In the genomic region with DNA sequence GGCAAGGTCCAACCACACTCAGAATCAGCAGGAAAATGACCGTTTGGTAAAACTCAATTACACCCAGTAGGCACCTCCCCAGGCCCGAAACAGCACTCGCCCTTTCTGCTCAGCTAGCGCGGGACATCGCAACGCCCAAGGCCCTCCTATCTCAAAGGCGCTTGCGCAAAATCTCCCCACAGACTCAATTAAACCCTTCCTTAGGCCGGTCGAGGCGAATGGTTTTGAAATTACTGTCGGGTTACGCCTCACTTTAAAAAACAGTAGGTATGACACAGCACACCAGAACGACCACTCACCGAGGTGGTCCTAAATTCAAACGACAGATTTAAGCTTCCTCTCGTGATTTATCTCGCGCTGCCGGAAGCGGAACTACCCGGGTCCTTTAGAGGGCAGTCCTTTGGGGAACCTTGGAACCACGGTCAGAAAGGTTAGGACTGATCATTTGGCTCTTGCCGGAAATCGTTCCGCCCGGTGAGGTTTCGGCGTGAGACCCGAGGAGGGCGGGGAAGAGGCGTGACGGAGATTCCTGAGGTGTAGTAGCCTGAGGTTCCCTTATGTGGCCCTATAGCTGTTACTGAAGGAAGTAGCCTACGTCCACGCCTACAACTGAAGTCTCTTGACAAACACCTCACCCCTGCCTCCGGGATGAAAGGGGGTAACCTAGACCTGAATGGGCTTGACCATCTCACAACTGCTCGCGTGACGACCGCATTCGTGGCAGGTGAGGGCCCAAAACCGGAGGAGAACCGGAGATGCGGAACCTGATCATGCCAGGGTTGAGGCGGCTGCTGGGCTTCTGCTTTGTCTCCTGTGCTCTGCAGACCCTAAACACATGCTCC, we compare ENCODE assay signal across 1 cellular context.
A peak's percentile ranks its signal among the peaks of the same experiment; 100 is the strongest.
TF ChIP-seq lines count a peak whose summit lies in the region.

GIN1 (minus strand) TSS at position 374 of the 842 bp plus-strand sequence. CDS start 11,431 bp downstream, outside the sequence.
PPIP5K2 (plus strand) TSS at position 537 of the 842 bp plus-strand sequence. CDS start 9,289 bp downstream, outside the sequence.

TF ChIP-seq in HepG2, 621 proteins besides CTCF, POLR2A, EP300 and RAD21 (continued from another document):
- TF ChIP-seq, protein P1, sequence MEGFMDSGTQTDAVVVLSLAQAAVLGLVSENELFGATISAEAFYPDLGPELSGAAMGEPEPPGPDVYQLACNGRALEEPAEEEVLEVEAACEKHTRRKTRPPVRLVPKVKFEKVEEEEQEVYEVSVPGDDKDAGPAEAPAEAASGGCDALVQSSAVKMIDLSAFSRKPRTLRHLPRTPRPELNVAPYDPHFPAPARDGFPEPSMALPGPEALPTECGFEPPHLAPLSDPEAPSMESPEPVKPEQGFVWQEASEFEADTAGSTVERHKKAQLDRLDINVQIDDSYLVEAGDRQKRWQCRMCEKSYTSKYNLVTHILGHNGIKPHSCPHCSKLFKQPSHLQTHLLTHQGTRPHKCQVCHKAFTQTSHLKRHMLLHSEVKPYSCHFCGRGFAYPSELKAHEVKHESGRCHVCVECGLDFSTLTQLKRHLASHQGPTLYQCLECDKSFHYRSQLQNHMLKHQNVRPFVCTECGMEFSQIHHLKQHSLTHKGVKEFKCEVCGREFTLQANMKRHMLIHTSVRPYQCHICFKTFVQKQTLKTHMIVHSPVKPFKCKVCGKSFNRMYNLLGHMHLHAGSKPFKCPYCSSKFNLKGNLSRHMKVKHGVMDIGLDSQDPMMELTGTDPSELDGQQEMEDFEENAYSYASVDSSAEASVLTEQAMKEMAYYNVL (CRISPR knock-in tag; IDR thresholded peaks at IDR 0.05; ENCODE audit: borderline replicate concordance) = peak; percentile 87; the same call in 1 of the 2 replicates
- 0 out of 2 replicates have a peak, but pooled peaks have one; percentile 51 for TF ChIP-seq ZNF567 (CRISPR knock-in tag; IDR thresholded peaks at IDR 0.05; ENCODE audit: borderline replicate concordance)
- peak; percentile 15 for TF ChIP-seq SKI (IDR thresholded peaks at IDR 0.05; ENCODE audit: partially characterized antibody)
- peak; percentile 90; the same call in 1 of the 2 replicates for TF ChIP-seq MIER3 (CRISPR knock-in tag; IDR thresholded peaks at IDR 0.05; ENCODE audit: borderline replicate concordance)
- no peak for TF ChIP-seq MZF1 (CRISPR knock-in tag; IDR thresholded peaks at IDR 0.05; ENCODE audit: borderline replicate concordance)
- TF ChIP-seq THRA (CRISPR knock-in tag; IDR thresholded peaks at IDR 0.05; ENCODE audit: borderline replicate concordance) = peak; percentile 55; the same call in 1 of the 2 replicates
- TF ChIP-seq, protein P2, sequence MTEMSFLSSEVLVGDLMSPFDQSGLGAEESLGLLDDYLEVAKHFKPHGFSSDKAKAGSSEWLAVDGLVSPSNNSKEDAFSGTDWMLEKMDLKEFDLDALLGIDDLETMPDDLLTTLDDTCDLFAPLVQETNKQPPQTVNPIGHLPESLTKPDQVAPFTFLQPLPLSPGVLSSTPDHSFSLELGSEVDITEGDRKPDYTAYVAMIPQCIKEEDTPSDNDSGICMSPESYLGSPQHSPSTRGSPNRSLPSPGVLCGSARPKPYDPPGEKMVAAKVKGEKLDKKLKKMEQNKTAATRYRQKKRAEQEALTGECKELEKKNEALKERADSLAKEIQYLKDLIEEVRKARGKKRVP (CRISPR knock-in tag; IDR thresholded peaks at IDR 0.05) = peak in 1 of 2 experiments; percentile 80; a peak in 2 of 4 replicates
- TF ChIP-seq CENPBD1 (CRISPR knock-in tag; IDR thresholded peaks at IDR 0.05; ENCODE audit: borderline replicate concordance, low read depth) = no peak; the same call in 1 of the 2 replicates
- TF ChIP-seq NCOR1 (IDR thresholded peaks at IDR 0.05; ENCODE audit: borderline replicate concordance, low read length) = peak; percentile 59
- no peak for TF ChIP-seq CENPT (CRISPR knock-in tag; IDR thresholded peaks at IDR 0.05; ENCODE audit: low read depth)
- TF ChIP-seq SOX6 (IDR thresholded peaks at IDR 0.05) = no peak
- peak; percentile 80 for TF ChIP-seq SOX6 (CRISPR knock-in tag; IDR thresholded peaks at IDR 0.05)
- peak; percentile 72; the same call in 1 of the 2 replicates for TF ChIP-seq ZNF354B (CRISPR knock-in tag; IDR thresholded peaks at IDR 0.05)
- no peak for TF ChIP-seq ZNF3 (CRISPR knock-in tag; IDR thresholded peaks at IDR 0.05)
- TF ChIP-seq ZNF30 (CRISPR knock-in tag; IDR thresholded peaks at IDR 0.05) = no peak
- peak; percentile 77 to 93; a peak in 3 of 4 replicates for TF ChIP-seq HMGXB4 (CRISPR knock-in tag; IDR thresholded peaks at IDR 0.05; ENCODE audit: borderline replicate concordance in 1 of 2, low read depth in 1 of 2)
- peak; percentile 60; the same call in 1 of the 2 replicates for TF ChIP-seq MYC (CRISPR knock-in tag; IDR thresholded peaks at IDR 0.05; ENCODE audit: borderline replicate concordance)
- TF ChIP-seq RXRB (CRISPR knock-in tag; IDR thresholded peaks at IDR 0.05; ENCODE audit: borderline replicate concordance) = peak; percentile 87
- no peak for TF ChIP-seq ZNF251 (CRISPR knock-in tag; IDR thresholded peaks at IDR 0.05)
- TF ChIP-seq NRL (CRISPR knock-in tag; IDR thresholded peaks at IDR 0.05; ENCODE audit: borderline replicate concordance) = 0 out of 2 replicates have a peak, but pooled peaks have one; percentile 23
- TF ChIP-seq NKX3-1 (CRISPR knock-in tag; IDR thresholded peaks at IDR 0.05) = peak; percentile 88
- peak; percentile 51; the same call in 1 of the 2 replicates for TF ChIP-seq NFAT5 (CRISPR knock-in tag; IDR thresholded peaks at IDR 0.05)
- TF ChIP-seq YEATS2 (CRISPR knock-in tag; IDR thresholded peaks at IDR 0.05; ENCODE audit: borderline replicate concordance) = peak; percentile 95; the same call in 1 of the 2 replicates
- TF ChIP-seq ZNF451 (CRISPR knock-in tag; IDR thresholded peaks at IDR 0.05) = 0 out of 2 replicates have a peak, but pooled peaks have one; percentile 39
- TF ChIP-seq TOE1 (CRISPR knock-in tag; IDR thresholded peaks at IDR 0.05) = no peak
- TF ChIP-seq ZNF615 (CRISPR knock-in tag; IDR thresholded peaks at IDR 0.05; ENCODE audit: borderline replicate concordance) = no peak
- no peak; the same call in none of the 2 replicates for TF ChIP-seq NFKBIZ (CRISPR knock-in tag; IDR thresholded peaks at IDR 0.05)
- no peak for TF ChIP-seq SNRNP70 (IDR thresholded peaks at IDR 0.05; ENCODE audit: low read depth, low read length)
- peak; percentile 8; the same call in 1 of the 2 replicates for TF ChIP-seq KDM4B (CRISPR knock-in tag; IDR thresholded peaks at IDR 0.05)
- no peak for TF ChIP-seq ZNF33A (CRISPR knock-in tag; IDR thresholded peaks at IDR 0.05; ENCODE audit: borderline replicate concordance)
